ENCODE assay signal across 8 cellular contexts in genomic region chr15:93087825-93088199, GRCh38. TPM values are rescaled to one million over a fixed set of nuclear protein-coding genes. Genes with fewer than 3 reads are reported as not detected.
A peak's percentile ranks its signal among the peaks of the same experiment; 100 is the strongest.
DNase-seq lines count a peak whose midpoint lies in the region; ATAC-seq and TF ChIP-seq lines count a peak whose summit lies in the region.

No MANE protein-coding gene starts in this region.

- peak overlapping the region; percentile 68 for H3K4me3 Mint-ChIP-seq in HFFc6
- peak overlapping the region; percentile 64 for H3K4me3 Mint-ChIP-seq in activated CD4-positive, alpha-beta T cell treated with anti-CD3 and anti-CD28 coated beads for 36 hours

- CTCF ChIA-PET in activated CD4-positive, alpha-beta T cell treated with anti-CD3 and anti-CD28 coated beads for 36 hours (lab: Charles Lee), result interaction anchor here (0.6 to 2.5 kb wide), 28 partner anchors 9 to 1498 kb away, joined by 3 to 21 read pairs (median 4); no protein-coding TSS in a partner anchor

- DNase-seq in HFFc6 (peak; percentile 21), NCI-H2107 (lab: John Stamatoyannopoulos, UW) (peak; percentile 40), coronary artery (ENCODE audit: low spot score) (no peak), left lobe of liver (ENCODE audit: low spot score) (no peak)
- DNase-seq in activated CD4-positive, alpha-beta T cell treated with anti-CD3 and anti-CD28 coated beads for 36 hours, result peak; percentile 83
- DNase-seq in stimulated activated CD4-positive, alpha-beta T cell treated with anti-CD3 and anti-CD28 coated beads, Interleukin-2, amount 100 ng/mL, for 48 hours, result peak; percentile 76

- H3K27ac ChIP-seq in coronary artery, result peak overlapping the region in 1 of 2 donors; percentile 53

- peaks cover 6% of the 10 kb centered on the region for H3K4me1 Mint-ChIP-seq in HFFc6 (ENCODE audit: low read depth)
- peaks cover 13% of the 10 kb centered on the region for H3K4me1 Mint-ChIP-seq in activated CD4-positive, alpha-beta T cell treated with anti-CD3 and anti-CD28 coated beads for 36 hours

- ATAC-seq in activated CD4-positive, alpha-beta T cell treated with anti-CD3 and anti-CD28 coated beads for 36 hours, result peak; percentile 78
- peak; percentile 80 for ATAC-seq in left lobe of liver
- no peak for ATAC-seq in HG03196 (IDR thresholded peaks at IDR 0.05; ENCODE audit: unreplicated experiment)

- no peaks in the 10 kb centered on the region for H3K9me3 Mint-ChIP-seq in HFFc6
- H3K9me3 Mint-ChIP-seq in activated CD4-positive, alpha-beta T cell treated with anti-CD3 and anti-CD28 coated beads for 36 hours (ENCODE audit: low read depth), result no peaks in the 10 kb centered on the region

- intact Hi-C loops in activated CD4-positive, alpha-beta T cell treated with anti-CD3 and anti-CD28 coated beads for 36 hours (cut with DNase I, micrococcal nuclease), result loop anchor here in 1 of 2 experiments (1.0 to 10.0 kb wide), 4 partner anchors 149 to 1032 kb away; no protein-coding TSS in a partner anchor

- no peaks in the 10 kb centered on the region for H3K9me3 ChIP-seq in ES-I3 (ENCODE audit: control insufficient read depth, insufficient read depth, low read length)

- no peaks in the 10 kb centered on the region for H3K36me3 ChIP-seq in ES-I3 (ENCODE audit: insufficient read depth, low read length)

- POLR2A ChIA-PET in activated CD4-positive, alpha-beta T cell treated with anti-CD3 and anti-CD28 coated beads for 36 hours (lab: Charles Lee), result interaction anchor here (0.7 kb wide), 1 partner anchor 1127 kb away, joined by 3 read pairs; no protein-coding TSS in a partner anchor

- H3K4me1 ChIP-seq in ES-I3 (ENCODE audit: insufficient read depth, low read length), result peaks cover 7% of the 10 kb centered on the region; the same call in 1 of the 2 replicates

- TF ChIP-seq CTCF in HFFc6 (IDR thresholded peaks at IDR 0.05), result peak; percentile 94
- TF ChIP-seq CTCF in coronary artery (IDR thresholded peaks at IDR 0.05), result peak; percentile 92

- no peaks in the 10 kb centered on the region for H3K36me3 Mint-ChIP-seq in HFFc6 (ENCODE audit: low read depth)
- no peaks in the 10 kb centered on the region for H3K36me3 Mint-ChIP-seq in activated CD4-positive, alpha-beta T cell treated with anti-CD3 and anti-CD28 coated beads for 36 hours (ENCODE audit: low read depth)

- H3K27me3 Mint-ChIP-seq in HFFc6 (ENCODE audit: insufficient read depth), result peaks cover 41% of the 10 kb centered on the region
- H3K27me3 Mint-ChIP-seq in activated CD4-positive, alpha-beta T cell treated with anti-CD3 and anti-CD28 coated beads for 36 hours, result peaks cover 51% of the 10 kb centered on the region

- peak overlapping the region; percentile 79 for H3K4me3 ChIP-seq in coronary artery

- no peak overlapping the region for H3K27ac Mint-ChIP-seq in HFFc6
- no peak overlapping the region for H3K27ac Mint-ChIP-seq in activated CD4-positive, alpha-beta T cell treated with anti-CD3 and anti-CD28 coated beads for 36 hours

- peak overlapping the region; percentile 82; the same call in 1 of the 2 replicates for H3K9ac ChIP-seq in ES-I3 (ENCODE audit: low read depth, low read length)

RNA-seq across cellular contexts. Expression of gene RGMA, which starts 1.2 kb away (rescaled TPM):
- total RNA-seq in HFFc6 (2021; fragmentation: NEBNext Ultra II Directional; extraction: Animal tissue kit (Norgen Biotek cat#: 25700)), result under 1 TPM in 5 of 6 experiments, not detected in 1; 0.07 to 0.32 (median 0.19) TPM
- total RNA-seq in activated CD4-positive, alpha-beta T cell treated with anti-CD3 and anti-CD28 coated beads for 36 hours, result under 1 TPM; 0.11 to 0.14 TPM
- total RNA-seq in left lobe of liver, result 0.33 TPM

Comparison
In these comparisons a context has a peak if more than half of its experiments do, and no peak if none do; other contexts are left out.
1. DNase-seq: peak in HFFc6 (single experiment), NCI-H2107 (single experiment), activated CD4-positive, alpha-beta T cell treated with anti-CD3 and anti-CD28 coated beads for 36 hours (single experiment) and stimulated activated CD4-positive, alpha-beta T cell treated with anti-CD3 and anti-CD28 coated beads, Interleukin-2, amount 100 ng/mL, for 48 hours (2 of 2); none in coronary artery (single experiment) and left lobe of liver (single experiment).